8 cellular contexts compared by ENCODE assay signal in genomic region chr1:156571959-156572662, GRCh38. TPM values are rescaled to one million over a fixed set of nuclear protein-coding genes. Genes with fewer than 3 reads are reported as not detected.
DNase-seq lines count a peak whose midpoint lies in the region; ATAC-seq, FAIRE-seq and TF ChIP-seq lines count a peak whose summit lies in the region.

Gene IQGAP3, minus strand, starts transcription at chr1:156572565. Its CDS starts 36 bp downstream, at chr1:156572529.

- H3K36me3 ChIP-seq in HAP-1 (replicated peaks): peaks cover 10% of the 10 kb centered on the region
- H3K36me3 ChIP-seq in cardiac muscle cell: no peaks in the 10 kb centered on the region
- no peaks in the 10 kb centered on the region for H3K36me3 ChIP-seq in pancreas
- H3K36me3 ChIP-seq in tibial nerve: no peaks in the 10 kb centered on the region

- in situ Hi-C loops in HAP-1 (cut with MboI; ENCODE audit: low sequenced_read_pairs): no loop called here

- H3K9me3 ChIP-seq in HAP-1: no peaks in the 10 kb centered on the region
- no peaks in the 10 kb centered on the region for H3K9me3 ChIP-seq in cardiac muscle cell (ENCODE audit: low read depth)
- H3K9me3 ChIP-seq in pancreas: no peaks in the 10 kb centered on the region
- no peaks in the 10 kb centered on the region for H3K9me3 ChIP-seq in tibial nerve

- H3K27ac ChIP-seq in cardiac muscle cell: no peak within 1 kb of the TSS
- H3K27ac ChIP-seq in pancreas: no peak within 1 kb of the TSS
- peak within 1 kb of the TSS in 2 of 4 donors; percentile 20 to 63 for H3K27ac ChIP-seq in tibial nerve

- 1% methylated on average over 38 of the region's 38 CpGs for WGBS in pancreas, 2 donors
- WGBS in tibial nerve, 2 donors: 1 to 2% methylated on average over 25 to 36 of the region's 38 CpGs

- POLR2A ChIA-PET in activated naive CD8-positive, alpha-beta T cell treated with anti-CD3 and anti-CD28 coated beads, Interleukin-2, amount 10 ng/mL, durations not matched to agents 7 days and 5 days (lab: Charles Lee): interaction anchor here (1.0 to 2.6 kb wide), 4 partner anchors 9 to 87 kb away, joined by 3 to 18 read pairs (median 8); partner anchors contain the start of gene MEF2D

- FAIRE-seq in pancreas (lab: Jason Lieb, UNC): no peak

- H3K36me3 Mint-ChIP-seq in activated naive CD8-positive, alpha-beta T cell treated with anti-CD3 and anti-CD28 coated beads, Interleukin-2, amount 10 ng/mL, durations not matched to agents 7 days and 5 days: peaks cover 12% of the 10 kb centered on the region

- H3K4me3 ChIP-seq in HAP-1: peak within 1 kb of the TSS; percentile 75
- peak within 1 kb of the TSS; percentile 48 for H3K4me3 ChIP-seq in cardiac muscle cell
- H3K4me3 ChIP-seq in pancreas: peak within 1 kb of the TSS in 2 of 4 donors; percentile 11 to 48
- peak within 1 kb of the TSS in 3 of 4 donors; percentile 38 to 54 (median 48) for H3K4me3 ChIP-seq in tibial nerve

- peak; percentile 92 for ATAC-seq in activated naive CD8-positive, alpha-beta T cell treated with anti-CD3 and anti-CD28 coated beads, Interleukin-2, amount 10 ng/mL, durations not matched to agents 7 days and 5 days (ENCODE audit: low read depth)
- peak; percentile 98 to 99 (median 99) for ATAC-seq in pancreas

- H3K4me1 ChIP-seq in HAP-1 (peaks cover 5% of the 10 kb centered on the region; the same call in 1 of the 2 replicates), cardiac muscle cell (ENCODE audit: low read depth) (no peaks in the 10 kb centered on the region), pancreas (peaks cover 0 to 9% (median 3%) of the 10 kb centered on the region in 3 donors), tibial nerve (peaks cover 0 to 23% (median 15%) of the 10 kb centered on the region in 4 donors)

- TF ChIP-seq CTCF in cardiac muscle cell (IDR thresholded peaks at IDR 0.05; ENCODE audit: low read depth, low read length) (no peak), pancreas (IDR thresholded peaks at IDR 0.05) (no peak), tibial nerve (IDR thresholded peaks at IDR 0.05) (no peak)

- TF ChIP-seq EP300 in tibial nerve (IDR thresholded peaks at IDR 0.05): peak in 1 of 2 donors; percentile 89

- intact Hi-C loops in pancreas (cut with DNase I): no loop called here

- H3K27me3 ChIP-seq in HAP-1 (ENCODE audit: low read depth): 0 out of 2 replicates have a peak, but pooled peaks cover 2% of the 10 kb centered on the region
- H3K27me3 ChIP-seq in cardiac muscle cell: no peaks in the 10 kb centered on the region
- no peaks in the 10 kb centered on the region for H3K27me3 ChIP-seq in pancreas
- no peaks in the 10 kb centered on the region for H3K27me3 ChIP-seq in tibial nerve

- no peak for TF ChIP-seq POLR2A in tibial nerve (IDR thresholded peaks at IDR 0.05)

- H3K4me3 Mint-ChIP-seq in activated naive CD8-positive, alpha-beta T cell treated with anti-CD3 and anti-CD28 coated beads, Interleukin-2, amount 10 ng/mL, durations not matched to agents 7 days and 5 days: peak within 1 kb of the TSS; percentile 97

- H3K27ac Mint-ChIP-seq in activated naive CD8-positive, alpha-beta T cell treated with anti-CD3 and anti-CD28 coated beads, Interleukin-2, amount 10 ng/mL, durations not matched to agents 7 days and 5 days: peak within 1 kb of the TSS; percentile 89

- peak; percentile 87 for DNase-seq in DMS114 treated with DMSO at 0.1 percent for 48 hours (lab: John Stamatoyannopoulos, UW; ENCODE audit: unreplicated experiment)
- DNase-seq in HAP-1 (ENCODE audit: low spot score in 2 of 2): peak; percentile 66 to 90
- peak; percentile 75 for DNase-seq in NCI-H1105 treated with DMSO at 0.1 percent for 48 hours (lab: John Stamatoyannopoulos, UW)
- DNase-seq in SW 1271 (lab: John Stamatoyannopoulos, UW): peak; percentile 33 to 70
- peak; percentile 79 for DNase-seq in activated naive CD8-positive, alpha-beta T cell treated with anti-CD3 and anti-CD28 coated beads, Interleukin-2, amount 10 ng/mL, durations not matched to agents 7 days and 5 days
- peak; percentile 85 to 92 for DNase-seq in cardiac muscle cell (ENCODE audit: low read depth in 1 of 2, low spot score in 1 of 2)
- DNase-seq in pancreas: peak; percentile 89 to 94 (median 90)
- peak; percentile 53 to 59 for DNase-seq in tibial nerve (ENCODE audit: low spot score in 2 of 2)

- H3K27me3 Mint-ChIP-seq in activated naive CD8-positive, alpha-beta T cell treated with anti-CD3 and anti-CD28 coated beads, Interleukin-2, amount 10 ng/mL, durations not matched to agents 7 days and 5 days: peaks cover 15% of the 10 kb centered on the region

- peaks cover 14% of the 10 kb centered on the region for H3K4me1 Mint-ChIP-seq in activated naive CD8-positive, alpha-beta T cell treated with anti-CD3 and anti-CD28 coated beads, Interleukin-2, amount 10 ng/mL, durations not matched to agents 7 days and 5 days

- no peaks in the 10 kb centered on the region for H3K9me3 Mint-ChIP-seq in activated naive CD8-positive, alpha-beta T cell treated with anti-CD3 and anti-CD28 coated beads, Interleukin-2, amount 10 ng/mL, durations not matched to agents 7 days and 5 days

RNA-seq across cellular contexts. Expression of gene IQGAP3, which starts in this region (rescaled TPM):
- total RNA-seq in activated naive CD8-positive, alpha-beta T cell treated with anti-CD3 and anti-CD28 coated beads, Interleukin-2, amount 10 ng/mL, durations not matched to agents 7 days and 5 days: 10 to 100 TPM; 26.1 to 30.3 TPM
- total RNA-seq in cardiac muscle cell: 4.2 and 31.8 TPM in 2 replicates
- 0.95 and 10.0 TPM in 2 replicates for polyA plus RNA-seq in cardiac muscle cell
- under 1 TPM in 5 of 6 donors, not detected in 1; 0.04 to 0.90 (median 0.32) TPM for total RNA-seq in pancreas
- polyA plus RNA-seq in pancreas: under 1 TPM; 0.02 to 0.23 TPM
- total RNA-seq in tibial nerve: 1 to 10 TPM in 2 of 4 donors, under 1 TPM in 2; 0.21 to 2.4 (median 0.97) TPM

Comparison
In these comparisons a context has a peak if more than half of its experiments do, and no peak if none do; other contexts are left out.
1. Peak in DNase-seq and ATAC-seq in pancreas; RNA of the gene not detected or under 1 TPM.